ENCODE assay signal across 8 cellular contexts in the genomic region with DNA sequence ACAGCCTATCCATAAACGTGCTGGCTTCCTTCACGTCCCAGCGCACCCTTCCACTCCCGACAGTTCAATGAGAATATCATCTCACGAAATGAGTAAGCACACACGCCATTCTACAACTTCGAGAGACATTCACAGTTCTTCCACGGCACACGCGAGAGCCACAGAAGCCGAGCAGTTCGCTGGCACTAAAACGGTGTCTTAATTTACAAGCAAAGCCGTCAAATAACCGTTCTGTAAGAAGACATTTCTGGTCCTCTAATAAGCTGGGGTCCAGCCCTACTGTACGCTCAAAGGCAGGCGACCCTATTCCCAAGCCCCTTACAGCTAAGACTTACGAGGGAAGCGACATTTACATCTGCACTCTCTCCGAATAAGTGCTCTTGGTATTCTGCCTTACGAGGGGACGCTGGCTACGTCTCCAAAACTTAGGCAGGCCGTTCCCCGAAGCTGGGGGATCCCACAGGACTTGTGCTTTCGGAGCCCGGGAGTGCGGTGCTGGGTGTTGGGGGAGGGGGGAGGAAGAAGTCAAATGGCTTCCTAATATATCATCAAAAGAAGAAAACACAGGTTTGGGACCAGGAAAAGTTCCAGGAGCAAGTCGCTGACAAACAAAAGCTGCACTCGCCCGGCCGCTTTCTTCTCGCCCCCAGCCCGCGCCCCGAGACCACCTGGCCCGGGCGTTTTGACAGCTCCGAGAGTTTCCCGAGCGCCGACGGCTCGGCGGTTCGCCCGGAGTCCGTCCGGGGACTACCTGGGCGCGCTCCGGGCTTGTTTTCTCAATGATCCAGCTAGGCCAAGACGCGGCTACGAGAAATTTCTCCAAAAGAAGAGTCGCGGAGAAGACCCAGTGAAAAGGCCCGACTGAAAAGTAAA. TPM values are rescaled to one million over a fixed set of nuclear protein-coding genes. Genes with fewer than 3 reads are reported as not detected.
DNase-seq lines count a peak whose midpoint lies in the region; ATAC-seq, FAIRE-seq and TF ChIP-seq lines count a peak whose summit lies in the region.
"Not testable (repeated sequence)": the region's sequence is repeated elsewhere in the genome, so short reads cannot be mapped to it uniquely, and the experiment has no call there.

No MANE protein-coding gene starts in this region.

- peak overlapping the region; percentile 85 to 95 for H3K4me3 Mint-ChIP-seq in activated T-cell treated with anti-CD3 and anti-CD28 coated beads, Interleukin-2, amount 50 U/mL, for 72 hours
- peak overlapping the region; percentile 77 for H3K4me3 Mint-ChIP-seq in endodermal cell

- peaks cover 52% of the 10 kb centered on the region for H3K79me2 ChIP-seq in smooth muscle cell (ENCODE audit: low read depth)

- not testable (repeated sequence) for H3K36me3 ChIP-seq in endodermal cell (ENCODE audit: control insufficient read depth, insufficient read depth, low read length); liver (ENCODE audit: control insufficient read depth in 4 of 4, insufficient read depth in 3 of 4, low read depth in 1 of 4, low read length in 3 of 4); smooth muscle cell (ENCODE audit: low read depth)

- ATAC-seq in GM18870 (IDR thresholded peaks at IDR 0.05; ENCODE audit: unreplicated experiment) (peak; percentile 40), HG03442 (IDR thresholded peaks at IDR 0.05; ENCODE audit: unreplicated experiment) (peak; percentile 28)
- ATAC-seq in activated T-cell treated with anti-CD3 and anti-CD28 coated beads, Interleukin-2, amount 50 U/mL, for 72 hours (replicated peaks in 1 of 2): peak; percentile 0

- peaks cover 53% of the 10 kb centered on the region for H4K20me1 ChIP-seq in smooth muscle cell (ENCODE audit: low read depth)

- FAIRE-seq in RCC 7860 (lab: Jason Lieb, UNC): peak; percentile 38

- not testable (repeated sequence) for H3K9me3 ChIP-seq in endodermal cell (ENCODE audit: control insufficient read depth, low read length); liver (ENCODE audit: control insufficient read depth in 4 of 4, low read length in 3 of 4); smooth muscle cell (replicated peaks; ENCODE audit: low read depth)

- WGBS in endodermal cell (ENCODE audit: insufficient coverage in 1 of 2, insufficient read length in 1 of 2), 2 experiments: 0 to 1% methylated on average over 46 to 57 of the region's 58 CpGs
- under 1% methylated on average over 58 of the region's 58 CpGs for WGBS in liver
- WGBS in smooth muscle cell (ENCODE audit: low lambda C conversion rate): under 1% methylated on average over 58 of the region's 58 CpGs

- H3K27ac Mint-ChIP-seq in activated T-cell treated with anti-CD3 and anti-CD28 coated beads, Interleukin-2, amount 50 U/mL, for 72 hours: peak overlapping the region; percentile 93
- peak overlapping the region; percentile 34 for H3K27ac Mint-ChIP-seq in endodermal cell

- H3K4me1 ChIP-seq in endodermal cell (ENCODE audit: control insufficient read depth, insufficient read depth, low read length): not testable (repeated sequence)
- peaks cover 4 to 21% (median 10%) of the 10 kb centered on the region in 4 donors for H3K4me1 ChIP-seq in liver (ENCODE audit: control insufficient read depth in 4 of 4, insufficient read depth in 4 of 4, low read length in 3 of 4)
- peaks cover 28% of the 10 kb centered on the region for H3K4me1 ChIP-seq in smooth muscle cell (ENCODE audit: low read depth)

- TF ChIP-seq RAD21 in liver (IDR thresholded peaks at IDR 0.05): not testable (repeated sequence)

- peak; percentile 20 for DNase-seq in 8988T
- peak; percentile 47 for DNase-seq in RCC 7860 (ENCODE audit: low spot score)
- DNase-seq in activated T-cell treated with anti-CD3 and anti-CD28 coated beads, Interleukin-2, amount 50 U/mL, for 72 hours: peak; percentile 49 to 50
- peak; percentile 73 for DNase-seq in endodermal cell
- DNase-seq in smooth muscle cell (lab: John Stamatoyannopoulos, UW; ENCODE audit: unreplicated experiment): peak; percentile 26

- peak overlapping the region; percentile 97 for H3K4me2 ChIP-seq in smooth muscle cell

- not testable (repeated sequence) for H3K27me3 Mint-ChIP-seq in activated T-cell treated with anti-CD3 and anti-CD28 coated beads, Interleukin-2, amount 50 U/mL, for 72 hours (ENCODE audit: low read depth)
- H3K27me3 Mint-ChIP-seq in endodermal cell (ENCODE audit: insufficient read depth): peaks cover 11% of the 10 kb centered on the region

- H3K4me1 Mint-ChIP-seq in activated T-cell treated with anti-CD3 and anti-CD28 coated beads, Interleukin-2, amount 50 U/mL, for 72 hours (ENCODE audit: low read depth): peaks cover 46% of the 10 kb centered on the region
- H3K4me1 Mint-ChIP-seq in endodermal cell: not testable (repeated sequence)

- not testable (repeated sequence) for H3F3A ChIP-seq in smooth muscle cell (ENCODE audit: low read depth)

- TF ChIP-seq CTCF in endodermal cell (conservative IDR thresholded peaks at IDR 0.05); liver (IDR thresholded peaks at IDR 0.05; ENCODE audit: low read depth, low read length, missing input control); smooth muscle cell (IDR thresholded peaks at IDR 0.05; ENCODE audit: borderline replicate concordance, insufficient read depth, poor library complexity, severe bottlenecking): not testable (repeated sequence)

- H3K9ac ChIP-seq in endodermal cell (ENCODE audit: extremely low read depth, low read length, poor library complexity, severe bottlenecking) (peak overlapping the region; percentile 49), liver (ENCODE audit: low read depth in 1 of 2, low read length in 2 of 2) (peak overlapping the region; percentile 10 to 66), smooth muscle cell (ENCODE audit: low read depth) (peak overlapping the region; percentile 76)

- H3K36me3 Mint-ChIP-seq in activated T-cell treated with anti-CD3 and anti-CD28 coated beads, Interleukin-2, amount 50 U/mL, for 72 hours (ENCODE audit: insufficient read depth in 2 of 2); endodermal cell (ENCODE audit: low read depth): not testable (repeated sequence)

- not testable (repeated sequence) for H3K27ac ChIP-seq in endodermal cell (ENCODE audit: low read depth, low read length)
- H3K27ac ChIP-seq in liver (ENCODE audit: low read depth in 1 of 2, low read length in 2 of 2) (peak overlapping the region; percentile 64 to 73), smooth muscle cell (ENCODE audit: low read depth) (peak overlapping the region; percentile 87)

- H3K9me3 Mint-ChIP-seq in activated T-cell treated with anti-CD3 and anti-CD28 coated beads, Interleukin-2, amount 50 U/mL, for 72 hours; endodermal cell: not testable (repeated sequence)

- peak overlapping the region; percentile 93 for H3K4me3 ChIP-seq in endodermal cell (ENCODE audit: low read length)
- peak overlapping the region; percentile 44 to 95 (median 69) for H3K4me3 ChIP-seq in liver (ENCODE audit: low read depth in 1 of 3, low read length in 3 of 3)
- peak overlapping the region; percentile 76 for H3K4me3 ChIP-seq in smooth muscle cell

- not testable (repeated sequence) for H3K27me3 ChIP-seq in endodermal cell (ENCODE audit: control insufficient read depth, insufficient read depth, low read length, poor library complexity, severe bottlenecking); liver (ENCODE audit: control insufficient read depth in 4 of 4, insufficient read depth in 4 of 4, low read length in 3 of 4); smooth muscle cell (ENCODE audit: low read depth)

- peak overlapping the region; percentile 18 for H2AFZ ChIP-seq in smooth muscle cell (ENCODE audit: low read depth)

TF ChIP-seq in liver, 16 proteins besides CTCF, POLR2A, EP300 and RAD21:
- TF ChIP-seq YY1 (IDR thresholded peaks at IDR 0.05): peak; percentile 17

RNA-seq across cellular contexts. Expression of a gene that starts 1.1 kb away (rescaled TPM):
- 10 to 100 TPM; 55.6 to 60.2 TPM for total RNA-seq in activated T-cell treated with anti-CD3 and anti-CD28 coated beads, Interleukin-2, amount 50 U/mL, for 72 hours
- total RNA-seq in endodermal cell (10 to 100 TPM; 54.3 to 60.6 TPM), liver (10 to 100 TPM; 31.1 to 35.3 TPM), smooth muscle cell (28.3 and 36.7 TPM in 2 replicates)
- polyA plus RNA-seq in endodermal cell (2013, experiment 1 of 2): 13.5 TPM
- 15.0 TPM for polyA plus RNA-seq in endodermal cell (2013, experiment 2 of 2)
- polyA plus RNA-seq in liver (1 to 10 TPM; 6.3 to 7.5 TPM), smooth muscle cell (10.1 and 16.4 TPM in 2 replicates)

Comparison
In these comparisons a context has a peak if more than half of its experiments do, and no peak if none do; other contexts are left out.
1. DNase-seq: peak in every context shown above with its lines; median percentile 73 in endodermal cell; 50 in activated T-cell treated with anti-CD3 and anti-CD28 coated beads, Interleukin-2, amount 50 U/mL, for 72 hours; 47 in RCC 7860; 26 in smooth muscle cell; 20 in 8988T.